In the genomic region with DNA sequence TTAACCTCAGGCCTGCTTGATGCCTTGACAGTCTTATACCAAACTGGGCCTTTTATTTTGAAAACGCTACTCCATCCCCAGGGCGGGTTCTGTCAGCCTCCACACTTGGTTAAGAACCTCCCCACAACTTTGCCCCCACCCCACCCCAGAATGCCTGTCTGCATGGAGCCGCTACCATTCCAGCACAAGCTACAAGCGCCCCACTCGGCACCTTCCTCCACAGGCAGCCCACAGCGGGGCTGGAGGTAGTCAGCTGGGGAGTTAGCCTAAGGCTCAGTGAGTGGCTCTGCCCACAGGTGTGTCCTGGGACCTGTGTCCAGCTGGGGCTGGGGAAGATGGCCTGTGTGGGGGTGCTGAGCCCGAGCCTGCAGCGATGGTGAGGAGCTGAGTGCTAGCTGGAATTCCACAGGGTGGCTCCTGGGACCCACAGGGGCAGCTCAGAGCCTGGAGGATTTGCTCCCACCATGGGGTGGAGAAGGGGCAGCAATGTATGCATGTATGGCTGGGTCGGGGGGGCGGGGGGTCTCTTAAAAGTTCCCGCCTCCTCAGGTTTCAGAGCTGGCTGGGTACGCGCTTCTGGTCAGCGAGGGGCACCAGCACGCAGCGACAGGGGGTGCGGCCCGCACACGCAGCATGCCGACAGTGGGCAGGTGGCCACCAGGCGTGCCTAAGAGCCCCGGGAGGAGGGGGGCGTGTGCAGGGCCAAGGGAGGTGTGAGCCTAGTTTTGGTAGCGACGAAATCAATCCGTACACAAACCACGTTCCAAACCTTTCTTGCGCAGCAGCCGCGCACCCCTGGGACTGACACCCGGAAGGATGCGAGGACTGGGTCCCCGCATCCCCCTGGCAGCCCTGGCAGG, we compare ENCODE assay signal across 8 cellular contexts. TPM values are rescaled to one million over a fixed set of nuclear protein-coding genes. Genes with fewer than 3 reads are reported as not detected.
DNase-seq lines count a peak whose midpoint lies in the region; ATAC-seq, FAIRE-seq and TF ChIP-seq lines count a peak whose summit lies in the region.

No MANE protein-coding gene starts in this region.

- H3K36me3 Mint-ChIP-seq in activated T-cell treated with anti-CD3 and anti-CD28 coated beads, Interleukin-2, amount 50 U/mL, for 24 hours (ENCODE audit: low read depth) = no peaks in the 10 kb centered on the region
- peaks cover 4% of the 10 kb centered on the region for H3K36me3 Mint-ChIP-seq in central memory CD8-positive, alpha-beta T cell (ENCODE audit: insufficient read depth)

- TF ChIP-seq CTCF in upper lobe of right lung (IDR thresholded peaks at IDR 0.05) = no peak

- peak overlapping the region; percentile 58 for H2AFZ ChIP-seq in mesenchymal stem cell (ENCODE audit: low read depth, low read length)

- H3K36me3 ChIP-seq in mesenchymal stem cell (ENCODE audit: control insufficient read depth in 1 of 2, insufficient read depth in 2 of 2, low read depth in 1 of 2, low read length in 2 of 2) = peaks cover 0 to under 1% of the 10 kb centered on the region in 2 experiments
- no peaks in the 10 kb centered on the region for H3K36me3 ChIP-seq in upper lobe of right lung

- no peak overlapping the region for H3K4ac ChIP-seq in mesenchymal stem cell (ENCODE audit: low read depth in 1 of 2, low read length in 2 of 2)

- H2BK5ac ChIP-seq in mesenchymal stem cell (ENCODE audit: low read depth, low read length, poor library complexity, severe bottlenecking) = no peak overlapping the region

- H3K27ac Mint-ChIP-seq in activated T-cell treated with anti-CD3 and anti-CD28 coated beads, Interleukin-2, amount 50 U/mL, for 24 hours = no peak overlapping the region
- peak overlapping the region; percentile 57 for H3K27ac Mint-ChIP-seq in central memory CD8-positive, alpha-beta T cell (ENCODE audit: low read depth)

- H3K27me3 Mint-ChIP-seq in activated T-cell treated with anti-CD3 and anti-CD28 coated beads, Interleukin-2, amount 50 U/mL, for 24 hours = no peaks in the 10 kb centered on the region
- peaks cover 22% of the 10 kb centered on the region for H3K27me3 Mint-ChIP-seq in central memory CD8-positive, alpha-beta T cell

- no peak overlapping the region for H2AK5ac ChIP-seq in mesenchymal stem cell (ENCODE audit: low read length, severe bottlenecking)

- H3K27me3 ChIP-seq in mesenchymal stem cell (ENCODE audit: control insufficient read depth in 1 of 2, insufficient read depth in 1 of 2, low read length in 2 of 2) (peaks cover 10 to 65% of the 10 kb centered on the region in 2 experiments), upper lobe of right lung (no peaks in the 10 kb centered on the region)

- H3K14ac ChIP-seq in mesenchymal stem cell (ENCODE audit: low read length in 2 of 2) = no peak overlapping the region

- no peaks in the 10 kb centered on the region for H3K79me1 ChIP-seq in mesenchymal stem cell (replicated peaks; ENCODE audit: low read length, poor library complexity, severe bottlenecking)

- H3K9me3 ChIP-seq in mesenchymal stem cell (ENCODE audit: control insufficient read depth, low read length) (no peaks in the 10 kb centered on the region), upper lobe of right lung (no peaks in the 10 kb centered on the region)

- ATAC-seq in central memory CD8-positive, alpha-beta T cell (replicated peaks; ENCODE audit: extremely low read depth, poor library complexity, severe bottlenecking) = peak; percentile 33
- peak; percentile 5 for ATAC-seq in upper lobe of right lung
- ATAC-seq in activated CD4-positive, CD25-positive, alpha-beta regulatory T cell treated with anti-CD3 and anti-CD28 coated beads, Interleukin-2, amount 50 U/mL, for 24 hours = no peak

- peak overlapping the region; percentile 59 for H3K4me3 Mint-ChIP-seq in activated T-cell treated with anti-CD3 and anti-CD28 coated beads, Interleukin-2, amount 50 U/mL, for 24 hours
- peak overlapping the region; percentile 72 for H3K4me3 Mint-ChIP-seq in central memory CD8-positive, alpha-beta T cell

- peak overlapping the region; percentile 89 for H2BK15ac ChIP-seq in mesenchymal stem cell (ENCODE audit: low read depth, poor library complexity, severe bottlenecking)

- no peak overlapping the region for H2BK120ac ChIP-seq in mesenchymal stem cell (ENCODE audit: low read depth, low read length)

- no peak for DNase-seq in activated T-cell treated with anti-CD3 and anti-CD28 coated beads, Interleukin-2, amount 50 U/mL, for 24 hours
- no peak for DNase-seq in activated T-cell treated with anti-CD3 and anti-CD28 coated beads, Interleukin-2, amount 50 U/mL, for 1 hour
- DNase-seq in central memory CD8-positive, alpha-beta T cell (ENCODE audit: low spot score in 2 of 2) = no peak
- DNase-seq in mesenchymal stem cell (peak; percentile 8), upper lobe of right lung (no peak), amniotic stem cell (lab: John Stamatoyannopoulos, UW) (no peak), GM12891 (ENCODE audit: insufficient read length, low spot score) (no peak)

- H3K4me2 ChIP-seq in mesenchymal stem cell (ENCODE audit: low read length, poor library complexity, severe bottlenecking) = peak overlapping the region; percentile 89

- FAIRE-seq in GM12891 (lab: Jason Lieb, UNC) = no peak

- H3K9me3 Mint-ChIP-seq in activated T-cell treated with anti-CD3 and anti-CD28 coated beads, Interleukin-2, amount 50 U/mL, for 24 hours = no peaks in the 10 kb centered on the region
- no peaks in the 10 kb centered on the region for H3K9me3 Mint-ChIP-seq in central memory CD8-positive, alpha-beta T cell

- peak overlapping the region; percentile 35 for H4K91ac ChIP-seq in mesenchymal stem cell (ENCODE audit: low read length)

- H3K9ac ChIP-seq in mesenchymal stem cell (ENCODE audit: low read length) = peak overlapping the region; percentile 53

- peak overlapping the region in 1 of 2 experiments; percentile 18 for H2BK12ac ChIP-seq in mesenchymal stem cell (ENCODE audit: low read length in 2 of 2)

- H3K4me1 Mint-ChIP-seq in activated T-cell treated with anti-CD3 and anti-CD28 coated beads, Interleukin-2, amount 50 U/mL, for 24 hours (ENCODE audit: low read depth) = peaks cover 9% of the 10 kb centered on the region
- peaks cover 6% of the 10 kb centered on the region for H3K4me1 Mint-ChIP-seq in central memory CD8-positive, alpha-beta T cell

- intact Hi-C loops in upper lobe of right lung (cut with DNase I) = no loop called here

- H3K27ac ChIP-seq in mesenchymal stem cell (ENCODE audit: low read length, poor library complexity, severe bottlenecking) (no peak overlapping the region), upper lobe of right lung (peak overlapping the region; percentile 36)

- WGBS in mesenchymal stem cell = 32% methylated on average over 25 of the region's 33 CpGs

- no peak overlapping the region for H3K18ac ChIP-seq in mesenchymal stem cell (ENCODE audit: low read depth in 1 of 2, low read length in 2 of 2)

- peak overlapping the region; percentile 71 to 75 for H3K4me3 ChIP-seq in mesenchymal stem cell (ENCODE audit: insufficient read depth in 1 of 2, low read depth in 1 of 2, low read length in 2 of 2)
- H3K4me3 ChIP-seq in upper lobe of right lung = peak overlapping the region; percentile 71

- H3K4me1 ChIP-seq in mesenchymal stem cell (ENCODE audit: control insufficient read depth, insufficient read depth, low read depth, low read length) = peaks cover 17% of the 10 kb centered on the region
- H3K4me1 ChIP-seq in upper lobe of right lung = peaks cover 12% of the 10 kb centered on the region

- peak overlapping the region in 1 of 2 experiments; percentile 18 for H3K23ac ChIP-seq in mesenchymal stem cell (ENCODE audit: low read length in 2 of 2)

- TF ChIP-seq POLR2A in GM12891 (IDR thresholded peaks at IDR 0.05; ENCODE audit: low read depth, low read length) = no peak

- H4K8ac ChIP-seq in mesenchymal stem cell (ENCODE audit: low read length) = peak overlapping the region; percentile 76

TF ChIP-seq in GM12891, 5 proteins besides CTCF, POLR2A, EP300 and RAD21:
- TF ChIP-seq SPI1 (IDR thresholded peaks at IDR 0.05; ENCODE audit: low read depth, low read length) (no peak), TAF1 (IDR thresholded peaks at IDR 0.05; ENCODE audit: low read depth, low read length) (no peak), POU2F2 (IDR thresholded peaks at IDR 0.05; ENCODE audit: low read depth, low read length) (no peak), POLR2AphosphoS5 (IDR thresholded peaks at IDR 0.05; ENCODE audit: low read depth, low read length) (no peak), PAX5 (IDR thresholded peaks at IDR 0.05; ENCODE audit: insufficient read depth, low read length, severe bottlenecking) (no peak)

RNA-seq across cellular contexts. Expression of a gene that starts 0.9 kb away (rescaled TPM):
- 5.0 TPM for polyA plus RNA-seq in mesenchymal stem cell (2013, experiment 1 of 2)
- polyA plus RNA-seq in mesenchymal stem cell (2013, experiment 2 of 2) = 4.8 TPM
- 3.6 TPM for total RNA-seq in upper lobe of right lung
- polyA plus RNA-seq in GM12891 (2012; ENCODE audit: low read depth, missing spikeins) = not detected

RNA-seq across cellular contexts. Expression of a gene that starts 15.2 kb away (rescaled TPM):
- 0.10 TPM for polyA plus RNA-seq in mesenchymal stem cell (2013, experiment 1 of 2)
- 0.07 TPM for polyA plus RNA-seq in mesenchymal stem cell (2013, experiment 2 of 2)
- total RNA-seq in upper lobe of right lung = 0.81 TPM
- not detected for polyA plus RNA-seq in GM12891 (2012; ENCODE audit: low read depth, missing spikeins)

RNA-seq across cellular contexts. Expression of a gene that starts 45.4 kb away (rescaled TPM):
- 0.08 TPM for polyA plus RNA-seq in mesenchymal stem cell (2013, experiment 1 of 2)
- polyA plus RNA-seq in mesenchymal stem cell (2013, experiment 2 of 2) = 0.22 TPM
- 2.9 TPM for total RNA-seq in upper lobe of right lung
- polyA plus RNA-seq in GM12891 (2012; ENCODE audit: low read depth, missing spikeins) = not detected

Comparison
In these comparisons a context has a peak if more than half of its experiments do, and no peak if none do; other contexts are left out.
1. ATAC-seq: peak in central memory CD8-positive, alpha-beta T cell (single experiment) and upper lobe of right lung (single experiment); none in activated CD4-positive, CD25-positive, alpha-beta regulatory T cell treated with anti-CD3 and anti-CD28 coated beads, Interleukin-2, amount 50 U/mL, for 24 hours (0 of 2).